Comparison of ENCODE assay signal across 25 cellular contexts in the genomic region with DNA sequence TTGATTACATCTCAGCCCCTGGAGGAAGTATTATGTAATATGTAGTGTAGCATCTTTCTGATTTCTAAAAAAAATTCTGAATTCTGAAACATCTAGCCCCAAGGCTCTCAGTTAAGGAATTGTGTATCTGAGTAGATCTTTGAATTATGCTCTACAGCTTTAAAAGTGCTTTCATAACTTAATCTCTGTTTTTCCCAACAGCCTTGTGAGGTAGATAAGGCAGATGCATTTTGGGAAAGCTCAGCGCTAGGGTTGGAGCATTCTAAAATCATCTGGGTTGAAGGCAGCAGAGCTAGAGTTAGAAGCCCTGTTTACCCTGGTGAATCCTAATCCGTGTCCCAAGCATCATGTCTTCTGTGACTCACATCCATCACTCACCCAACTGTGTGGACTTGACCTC. TPM values are rescaled to one million over a fixed set of nuclear protein-coding genes. Genes with fewer than 3 reads are reported as not detected.
DNase-seq lines count a peak whose midpoint lies in the region; ATAC-seq and TF ChIP-seq lines count a peak whose summit lies in the region.
"Had no signal": no experiment of that assay in that cellular context is flagged by ENCODE, and none has a peak within 500 bp of the region (broad histone marks: within the 10 kb centered on the region; RNA-seq: fewer than 3 reads in every experiment).

No MANE protein-coding gene starts in this region.

- no TSS peak for BruUV-seq in Calu3 (replicated peaks; lab: Mats Ljungman, UMichigan)
- BruUV-seq in mammary epithelial cell (replicated peaks; lab: Mats Ljungman, UMichigan) = no TSS peak

- H3K4me3 Mint-ChIP-seq in Calu3 (ENCODE audit: low read depth, unreplicated experiment) = peak overlapping the region; percentile 7
- no peak overlapping the region for H3K4me3 Mint-ChIP-seq in dendritic cell treated with granulocyte-macrophage colony-stimulating factor and Interleukin-4, amounts not matched to agents 40 ng/mL and 50 ng/mL, for 4 days
- peak overlapping the region; percentile 50 for H3K4me3 Mint-ChIP-seq in natural killer cell treated with Interleukin-12 subunit alpha and Interleukin-12 subunit beta and Interleukin-15 and Interleukin-18, amount 100 ng/mL, for 72 hours
- H3K4me3 Mint-ChIP-seq: activated CD8-positive, alpha-beta T cell treated with anti-CD3 and anti-CD28 coated beads for 36 hours; activated naive CD4-positive, alpha-beta T cell treated with anti-CD3 and anti-CD28 coated beads, Interleukin-2, amount 50 U/mL, for 24 hours; activated T-cell treated with anti-CD3 and anti-CD28 coated beads, Interleukin-2, amount 50 U/mL, for 4 hours; stimulated activated effector memory CD8-positive, alpha-beta T cell treated with anti-CD3 and anti-CD28 coated beads, Interleukin-12 subunit alpha, Interleukin-12 subunit beta, amount 100 ng/mL, for 72 hours had no signal

- H3K27ac ChIP-seq in mammary epithelial cell (ENCODE audit: insufficient read depth, low read depth, low read length) = no peak overlapping the region
- H3K27ac ChIP-seq: epithelial cell of prostate, KMS-11, WERI-Rb-1 had no signal

- no peak overlapping the region for H2AFZ ChIP-seq in mammary epithelial cell (ENCODE audit: low read depth, low read length)

- no peak overlapping the region for H3K4me3 ChIP-seq in mammary epithelial cell (replicated peaks in 1 of 3; ENCODE audit: insufficient read depth in 1 of 3, low read depth in 2 of 3, low read length in 3 of 3)

- H3K4me1 Mint-ChIP-seq in Calu3 (ENCODE audit: low read depth, unreplicated experiment) = peaks cover 71% of the 10 kb centered on the region
- H3K4me1 Mint-ChIP-seq in dendritic cell treated with granulocyte-macrophage colony-stimulating factor and Interleukin-4, amounts not matched to agents 40 ng/mL and 50 ng/mL, for 4 days (ENCODE audit: low read depth) = peaks cover 83% of the 10 kb centered on the region
- peaks cover 33 to 55% of the 10 kb centered on the region in 2 donors for H3K4me1 Mint-ChIP-seq in natural killer cell treated with Interleukin-12 subunit alpha and Interleukin-12 subunit beta and Interleukin-15 and Interleukin-18, amount 100 ng/mL, for 72 hours (ENCODE audit: low read depth in 2 of 2)

- WGBS in mammary epithelial cell (ENCODE audit: low coverage, missing lambda C conversion rate) = 94% methylated on average over 2 of the region's 2 CpGs

- DNase-seq in Calu3 (no peak), M059J (ENCODE audit: low read depth) (peak; percentile 29), Ammon's horn (ENCODE audit: low spot score) (no peak), NCI-H1436 (lab: John Stamatoyannopoulos, UW) (no peak), mammary epithelial cell (no peak), 8988T (no peak)
- no peak for DNase-seq in natural killer cell treated with Interleukin-12 subunit alpha and Interleukin-12 subunit beta and Interleukin-15 and Interleukin-18, amount 100 ng/mL, for 72 hours (ENCODE audit: low spot score)
- DNase-seq: activated CD8-positive, alpha-beta T cell treated with anti-CD3 and anti-CD28 coated beads for 36 hours; activated T-cell treated with anti-CD3 and anti-CD28 coated beads, Interleukin-2, amount 50 U/mL, for 4 hours; cortex of kidney; DMS79 treated with DMSO at 0.1 percent for 48 hours; foreskin melanocyte; left colon; NCI-H1048; NCI-H2081; NCI-H510A treated with DMSO at 0.1 percent for 48 hours; nucleus accumbens; SHP77 treated with DMSO at 0.1 percent for 48 hours; T-helper 1 cell; WERI-Rb-1 had no signal

- H3K27ac Mint-ChIP-seq in Calu3 (ENCODE audit: unreplicated experiment) = peak overlapping the region; percentile 68
- H3K27ac Mint-ChIP-seq in dendritic cell treated with granulocyte-macrophage colony-stimulating factor and Interleukin-4, amounts not matched to agents 40 ng/mL and 50 ng/mL, for 4 days = peak overlapping the region; percentile 76
- peak overlapping the region; percentile 59 to 72 for H3K27ac Mint-ChIP-seq in natural killer cell treated with Interleukin-12 subunit alpha and Interleukin-12 subunit beta and Interleukin-15 and Interleukin-18, amount 100 ng/mL, for 72 hours
- H3K27ac Mint-ChIP-seq: activated CD8-positive, alpha-beta T cell treated with anti-CD3 and anti-CD28 coated beads for 36 hours; stimulated activated effector memory CD8-positive, alpha-beta T cell treated with anti-CD3 and anti-CD28 coated beads, Interleukin-12 subunit alpha, Interleukin-12 subunit beta, amount 100 ng/mL, for 72 hours had no signal

- intact Hi-C loops in Calu3 (cut with micrococcal nuclease; ENCODE audit: unreplicated experiment) = no loop called here
- intact Hi-C loops in dendritic cell treated with granulocyte-macrophage colony-stimulating factor and Interleukin-4, amounts not matched to agents 40 ng/mL and 50 ng/mL, for 4 days (cut with micrococcal nuclease) = loop anchor here (1.0 kb wide), 1 partner anchor 8 kb away; no protein-coding TSS in a partner anchor
- intact Hi-C loops in mammary epithelial cell (cut with micrococcal nuclease) = no loop called here

- H3K4me2 ChIP-seq in mammary epithelial cell (ENCODE audit: insufficient read depth, low read depth, low read length) = no peak overlapping the region
- H3K4me2 ChIP-seq: KMS-11 had no signal

- no peaks in the 10 kb centered on the region for H3K4me1 ChIP-seq in mammary epithelial cell (ENCODE audit: insufficient read depth, low read length)

- no peaks in the 10 kb centered on the region for H3K9me3 ChIP-seq in mammary epithelial cell (replicated peaks; ENCODE audit: insufficient read depth, low read length)

- no peak overlapping the region for H3K9ac ChIP-seq in mammary epithelial cell (ENCODE audit: insufficient read depth, low read length)
- H3K9ac ChIP-seq: KMS-11 had no signal

- no peaks in the 10 kb centered on the region for H3K27me3 ChIP-seq in mammary epithelial cell (ENCODE audit: insufficient read depth, low read length)

- H3K36me3 Mint-ChIP-seq in Calu3 (ENCODE audit: insufficient read depth, unreplicated experiment) = peaks cover 24% of the 10 kb centered on the region
- peaks cover 31% of the 10 kb centered on the region for H3K36me3 Mint-ChIP-seq in dendritic cell treated with granulocyte-macrophage colony-stimulating factor and Interleukin-4, amounts not matched to agents 40 ng/mL and 50 ng/mL, for 4 days (ENCODE audit: low read depth)
- no peaks in the 10 kb centered on the region for H3K36me3 Mint-ChIP-seq in natural killer cell treated with Interleukin-12 subunit alpha and Interleukin-12 subunit beta and Interleukin-15 and Interleukin-18, amount 100 ng/mL, for 72 hours
- H3K36me3 Mint-ChIP-seq: activated naive CD4-positive, alpha-beta T cell treated with anti-CD3 and anti-CD28 coated beads, Interleukin-2, amount 50 U/mL, for 24 hours had no signal

- CTCF ChIA-PET in Calu3 (lab: Charles Lee) (interaction anchor here (1.7 kb wide), 1 partner anchor 8 kb away, joined by 5 read pairs; no protein-coding TSS in a partner anchor), mammary epithelial cell (lab: Charles Lee; ENCODE audit: low non-redundant PET) (interaction anchor here (0.7 kb wide), 1 partner anchor 16 kb away, joined by 3 read pairs; no protein-coding TSS in a partner anchor)

- no peaks in the 10 kb centered on the region for H3K36me3 ChIP-seq in mammary epithelial cell (ENCODE audit: insufficient read depth, low read length)

- H3K27me3 Mint-ChIP-seq in Calu3 (ENCODE audit: unreplicated experiment) = no peaks in the 10 kb centered on the region
- H3K27me3 Mint-ChIP-seq in dendritic cell treated with granulocyte-macrophage colony-stimulating factor and Interleukin-4, amounts not matched to agents 40 ng/mL and 50 ng/mL, for 4 days = no peaks in the 10 kb centered on the region
- H3K27me3 Mint-ChIP-seq in natural killer cell treated with Interleukin-12 subunit alpha and Interleukin-12 subunit beta and Interleukin-15 and Interleukin-18, amount 100 ng/mL, for 72 hours = peaks cover 0 to 3% of the 10 kb centered on the region in 2 donors
- H3K27me3 Mint-ChIP-seq: activated CD8-positive, alpha-beta T cell treated with anti-CD3 and anti-CD28 coated beads for 36 hours; activated naive CD4-positive, alpha-beta T cell treated with anti-CD3 and anti-CD28 coated beads, Interleukin-2, amount 50 U/mL, for 24 hours had no signal

- TF ChIP-seq CTCF in Calu3 (IDR thresholded peaks at IDR 0.05; ENCODE audit: unreplicated experiment) (no peak), mammary epithelial cell (conservative IDR thresholded peaks at IDR 0.05 in 1 of 2, IDR thresholded peaks at IDR 0.05 in 1 of 2; ENCODE audit: extremely low read depth in 1 of 2, insufficient read depth in 1 of 2, low read depth in 1 of 2, low read length in 2 of 2) (no peak)

- ATAC-seq in natural killer cell treated with Interleukin-12 subunit alpha and Interleukin-12 subunit beta and Interleukin-15 and Interleukin-18, amount 100 ng/mL, for 72 hours = no peak

- H3K79me2 ChIP-seq in mammary epithelial cell (ENCODE audit: insufficient read depth, low read length) = peaks cover 37% of the 10 kb centered on the region

- no peaks in the 10 kb centered on the region for H4K20me1 ChIP-seq in mammary epithelial cell (ENCODE audit: insufficient read depth, low read length)

- in situ Hi-C loops in mammary epithelial cell (cut with MboI; ENCODE audit: low sequenced_read_pairs in 2 of 2) = no loop called here

- no peaks in the 10 kb centered on the region for H3K9me3 Mint-ChIP-seq in Calu3 (ENCODE audit: low read depth, unreplicated experiment)
- H3K9me3 Mint-ChIP-seq in dendritic cell treated with granulocyte-macrophage colony-stimulating factor and Interleukin-4, amounts not matched to agents 40 ng/mL and 50 ng/mL, for 4 days = no peaks in the 10 kb centered on the region
- no peaks in the 10 kb centered on the region for H3K9me3 Mint-ChIP-seq in natural killer cell treated with Interleukin-12 subunit alpha and Interleukin-12 subunit beta and Interleukin-15 and Interleukin-18, amount 100 ng/mL, for 72 hours
- H3K9me3 Mint-ChIP-seq: activated CD8-positive, alpha-beta T cell treated with anti-CD3 and anti-CD28 coated beads for 36 hours; activated naive CD4-positive, alpha-beta T cell treated with anti-CD3 and anti-CD28 coated beads, Interleukin-2, amount 50 U/mL, for 24 hours; activated T-cell treated with anti-CD3 and anti-CD28 coated beads, Interleukin-2, amount 50 U/mL, for 4 hours; stimulated activated effector memory CD8-positive, alpha-beta T cell treated with anti-CD3 and anti-CD28 coated beads, Interleukin-12 subunit alpha, Interleukin-12 subunit beta, amount 100 ng/mL, for 72 hours had no signal

- dilution Hi-C loops in mammary epithelial cell (cut with HindIII; ENCODE audit: low sequenced_read_pairs) = no loop called here

RNA-seq across cellular contexts. Expression of a gene that starts 49.8 kb away (rescaled TPM):
- 35.3 and 38.7 TPM in 2 replicates for total RNA-seq in Calu3 (2022)
- 6.8 and 15.2 TPM in 2 replicates for total RNA-seq in M059J (2014; rRNA removed; shearing (Covaris generic))
- total RNA-seq in natural killer cell treated with Interleukin-12 subunit alpha and Interleukin-12 subunit beta and Interleukin-15 and Interleukin-18, amount 100 ng/mL, for 72 hours = 10 to 100 TPM; 17.5 to 35.6 TPM
- total RNA-seq in mammary epithelial cell = 10 to 100 TPM; 13.0 to 29.5 TPM
- 4.9 TPM for polyA plus RNA-seq in mammary epithelial cell
- polyA minus RNA-seq in mammary epithelial cell = 22.7 TPM
